12 cellular contexts compared by ENCODE assay signal in the genomic region with DNA sequence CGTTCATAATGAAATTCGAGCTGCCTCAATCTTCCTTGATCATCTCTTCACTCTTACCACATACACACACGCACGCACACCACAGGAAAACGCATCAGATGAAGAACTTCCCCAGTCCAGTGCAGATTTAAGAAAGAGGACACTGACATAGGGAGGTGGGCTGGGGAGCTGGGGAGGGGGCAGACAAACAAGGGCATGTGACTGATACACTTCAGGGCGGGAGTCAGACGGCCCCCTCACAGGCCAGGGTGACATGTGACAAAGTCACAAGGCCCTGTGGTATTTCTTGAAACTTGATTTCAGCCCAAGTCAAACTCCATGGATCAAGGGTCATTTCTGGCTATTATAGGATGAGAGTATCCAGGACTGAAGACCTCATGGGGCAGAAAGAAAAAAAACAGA.
DNase-seq lines count a peak whose midpoint lies in the region; ATAC-seq, FAIRE-seq and TF ChIP-seq lines count a peak whose summit lies in the region.
"Had no signal": no experiment of that assay in that cellular context is flagged by ENCODE, and none has a peak within 500 bp of the region (broad histone marks: within the 10 kb centered on the region; RNA-seq: fewer than 3 reads in every experiment).

No MANE protein-coding gene starts in this region.

- H3K4me1 ChIP-seq in ascending aorta (peaks cover 26 to 75% of the 10 kb centered on the region in 2 donors), right lobe of liver (peaks cover 0 to 45% (median 12%) of the 10 kb centered on the region in 4 donors), testis (no peaks in the 10 kb centered on the region)

- DNase-seq in NB4 (ENCODE audit: low read depth) (peak; percentile 47), ascending aorta (ENCODE audit: low spot score in 2 of 2) (no peak), right lobe of liver (peak; percentile 57 to 72 (median 69)), testis (peak; percentile 16), urothelium cell line (ENCODE audit: low spot score) (no peak), GM10248 (ENCODE audit: extremely low spot score) (no peak)
- DNase-seq: activated T-cell treated with anti-CD3 and anti-CD28 coated beads, Interleukin-2, amount 50 U/mL, for 1 hour; DMS53; PC-3 had no signal

- TF ChIP-seq CTCF in NB4 (IDR thresholded peaks at IDR 0.05; ENCODE audit: low read depth, low read length) (no peak), ascending aorta (IDR thresholded peaks at IDR 0.05) (no peak), right lobe of liver (IDR thresholded peaks at IDR 0.05) (no peak), testis (IDR thresholded peaks at IDR 0.05) (no peak), GM10248 (IDR thresholded peaks at IDR 0.05; ENCODE audit: control extremely low read depth, extremely low read depth, low read depth, missing control alignments) (no peak)

- TF ChIP-seq POLR2A in NB4 (IDR thresholded peaks at IDR 0.05; ENCODE audit: extremely low read depth, insufficient read length) = no peak
- TF ChIP-seq POLR2A in right lobe of liver (IDR thresholded peaks at IDR 0.05) = no peak
- TF ChIP-seq POLR2A in testis (IDR thresholded peaks at IDR 0.05) = no peak

- H3K36me3 ChIP-seq in ascending aorta (no peaks in the 10 kb centered on the region), right lobe of liver (no peaks in the 10 kb centered on the region), testis (ENCODE audit: low read depth, missing control alignments) (no peaks in the 10 kb centered on the region)

- no peaks in the 10 kb centered on the region for H3K27me3 ChIP-seq in ascending aorta
- no peaks in the 10 kb centered on the region for H3K27me3 ChIP-seq in right lobe of liver
- H3K27me3 ChIP-seq in testis = no peaks in the 10 kb centered on the region

- peak overlapping the region; percentile 87 to 93 for H3K27ac ChIP-seq in ascending aorta
- peak overlapping the region; percentile 70 to 90 (median 84) for H3K27ac ChIP-seq in right lobe of liver
- no peak overlapping the region for H3K27ac ChIP-seq in testis

- H3K4me3 ChIP-seq in NB4 (ENCODE audit: low read depth, low read length) (no peak overlapping the region), ascending aorta (no peak overlapping the region), right lobe of liver (no peak overlapping the region), testis (no peak overlapping the region)

- H3K9me3 ChIP-seq in ascending aorta (no peaks in the 10 kb centered on the region), right lobe of liver (no peaks in the 10 kb centered on the region), testis (no peaks in the 10 kb centered on the region)

- FAIRE-seq in urothelium cell line (lab: Jason Lieb, UNC) = no peak
- FAIRE-seq: TTC549 had no signal

- POLR2A ChIA-PET in GM10248 (lab: Yijun Ruan, JAX) = no interaction called here

- intact Hi-C loops in ascending aorta (cut with DNase I) = loop anchor here (2.0 to 5.0 kb wide), 4 partner anchors 18 to 82 kb away; a partner anchor contains a TSS
- intact Hi-C loops in right lobe of liver (cut with DNase I) = no loop called here
- intact Hi-C loops in testis (cut with DNase I; ENCODE audit: low total_unique reads) = no loop called here

- ATAC-seq in right lobe of liver (peak; percentile 55 to 74 (median 66)), GM18861 (IDR thresholded peaks at IDR 0.05; ENCODE audit: unreplicated experiment) (no peak), HG03442 (IDR thresholded peaks at IDR 0.05; ENCODE audit: unreplicated experiment) (no peak)
- ATAC-seq: PC-3 had no signal

- WGBS in right lobe of liver (ENCODE audit: insufficient coverage, low coverage, low lambda C conversion rate, missing lambda C conversion rate) = 50% methylated on average over 7 of the region's 7 CpGs
- WGBS in testis, 2 donors = 74 to 86% methylated on average over 7 of the region's 7 CpGs

- CTCF ChIA-PET in GM10248 (lab: Yijun Ruan, JAX) = interaction anchor here (0.9 to 1.2 kb wide), 2 partner anchors 86 to 157 kb away, joined by 3 read pairs; no protein-coding TSS in a partner anchor

Comparison
In these comparisons a context has a peak if more than half of its experiments do, and no peak if none do; other contexts are left out.
1. DNase-seq: peak in NB4 (single experiment), right lobe of liver (3 of 3) and testis (single experiment); none in ascending aorta (0 of 2), urothelium cell line (single experiment) and GM10248 (single experiment).
2. H3K27ac ChIP-seq: peak in ascending aorta (2 of 2) and right lobe of liver (3 of 3); none in testis (0 of 2).
3. ATAC-seq: peak in right lobe of liver (4 of 4); none in GM18861 (single experiment) and HG03442 (single experiment).